2 cellular contexts compared by ENCODE assay signal in the genomic region with DNA sequence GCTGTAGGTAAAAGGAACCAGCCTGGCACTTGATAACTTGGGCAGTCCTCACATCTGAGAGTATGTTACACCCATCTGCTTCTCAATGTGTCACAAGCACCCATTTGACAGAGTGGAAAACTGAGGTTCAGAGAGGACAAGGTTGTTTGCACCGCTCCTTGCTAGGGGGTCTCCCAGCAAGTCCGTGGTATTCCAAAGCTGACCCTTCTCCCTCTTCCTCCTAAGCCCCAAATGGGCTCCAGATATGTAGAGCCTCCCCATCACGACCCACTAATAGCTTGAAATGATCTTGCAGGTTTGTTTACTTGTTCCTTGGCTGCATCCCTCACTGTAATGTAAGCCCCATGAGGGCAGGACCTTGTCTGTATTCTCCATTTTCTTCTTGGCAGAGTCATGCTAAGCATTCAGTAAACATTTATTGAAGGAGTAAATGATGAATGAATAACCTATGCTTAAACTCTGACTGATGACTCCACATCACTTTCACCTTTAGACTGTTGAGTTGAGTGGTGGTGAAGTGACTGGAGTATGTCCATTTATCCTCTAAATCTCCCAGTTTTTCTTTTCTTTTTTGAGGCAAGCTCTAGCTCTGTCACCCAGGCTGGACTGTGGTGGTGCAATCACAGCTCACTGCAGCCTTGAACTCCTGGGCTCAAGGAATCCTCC.
TF ChIP-seq lines count a peak whose summit lies in the region.

No MANE protein-coding gene starts in this region.

TF ChIP-seq in IMR-90, 13 proteins besides CTCF, POLR2A, EP300 and RAD21:
- no peak for TF ChIP-seq SMC3 (IDR thresholded peaks at IDR 0.05; ENCODE audit: low read depth, low read length)
- TF ChIP-seq BHLHE40 (IDR thresholded peaks at IDR 0.05; ENCODE audit: low read depth, low read length) = no peak
- TF ChIP-seq MXI1 (IDR thresholded peaks at IDR 0.05; ENCODE audit: borderline replicate concordance, low read depth, low read length) = no peak
- no peak for TF ChIP-seq CEBPB (IDR thresholded peaks at IDR 0.05; ENCODE audit: low read depth, low read length)
- TF ChIP-seq MAZ (IDR thresholded peaks at IDR 0.05; ENCODE audit: borderline replicate concordance, low read depth, low read length) = no peak
- TF ChIP-seq, protein P1, sequence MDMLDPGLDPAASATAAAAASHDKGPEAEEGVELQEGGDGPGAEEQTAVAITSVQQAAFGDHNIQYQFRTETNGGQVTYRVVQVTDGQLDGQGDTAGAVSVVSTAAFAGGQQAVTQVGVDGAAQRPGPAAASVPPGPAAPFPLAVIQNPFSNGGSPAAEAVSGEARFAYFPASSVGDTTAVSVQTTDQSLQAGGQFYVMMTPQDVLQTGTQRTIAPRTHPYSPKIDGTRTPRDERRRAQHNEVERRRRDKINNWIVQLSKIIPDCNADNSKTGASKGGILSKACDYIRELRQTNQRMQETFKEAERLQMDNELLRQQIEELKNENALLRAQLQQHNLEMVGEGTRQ (IDR thresholded peaks at IDR 0.05; ENCODE audit: low read depth, low read length) = no peak

TF ChIP-seq in HepG2, 621 proteins besides CTCF, POLR2A, EP300 and RAD21:
- TF ChIP-seq ZNF629 (CRISPR knock-in tag; conservative IDR thresholded peaks at IDR 0.05) (peak; percentile 97), CEBPG (CRISPR knock-in tag; IDR thresholded peaks at IDR 0.05) (0 out of 2 replicates have a peak, but pooled peaks have one; percentile 18), ZNF724P (CRISPR knock-in tag; IDR thresholded peaks at IDR 0.05; ENCODE audit: borderline replicate concordance) (no peak), HNF4A (CRISPR knock-in tag; IDR thresholded peaks at IDR 0.05) (0 out of 2 replicates have a peak, but pooled peaks have one; percentile 7), MEIS2 (CRISPR knock-in tag; IDR thresholded peaks at IDR 0.05) (no peak), ZMYM3 (CRISPR knock-in tag; IDR thresholded peaks at IDR 0.05) (peak; percentile 88), BRCA1 (CRISPR knock-in tag; IDR thresholded peaks at IDR 0.05) (no peak), ADNP (CRISPR knock-in tag; IDR thresholded peaks at IDR 0.05) (peak; percentile 36; the same call in 1 of the 2 replicates), HOXA5 (CRISPR knock-in tag; IDR thresholded peaks at IDR 0.05) (no peak)
- TF ChIP-seq, protein P2, sequence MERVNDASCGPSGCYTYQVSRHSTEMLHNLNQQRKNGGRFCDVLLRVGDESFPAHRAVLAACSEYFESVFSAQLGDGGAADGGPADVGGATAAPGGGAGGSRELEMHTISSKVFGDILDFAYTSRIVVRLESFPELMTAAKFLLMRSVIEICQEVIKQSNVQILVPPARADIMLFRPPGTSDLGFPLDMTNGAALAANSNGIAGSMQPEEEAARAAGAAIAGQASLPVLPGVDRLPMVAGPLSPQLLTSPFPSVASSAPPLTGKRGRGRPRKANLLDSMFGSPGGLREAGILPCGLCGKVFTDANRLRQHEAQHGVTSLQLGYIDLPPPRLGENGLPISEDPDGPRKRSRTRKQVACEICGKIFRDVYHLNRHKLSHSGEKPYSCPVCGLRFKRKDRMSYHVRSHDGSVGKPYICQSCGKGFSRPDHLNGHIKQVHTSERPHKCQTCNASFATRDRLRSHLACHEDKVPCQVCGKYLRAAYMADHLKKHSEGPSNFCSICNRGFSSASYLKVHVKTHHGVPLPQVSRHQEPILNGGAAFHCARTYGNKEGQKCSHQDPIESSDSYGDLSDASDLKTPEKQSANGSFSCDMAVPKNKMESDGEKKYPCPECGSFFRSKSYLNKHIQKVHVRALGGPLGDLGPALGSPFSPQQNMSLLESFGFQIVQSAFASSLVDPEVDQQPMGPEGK (CRISPR knock-in tag; IDR thresholded peaks at IDR 0.05) = 0 out of 2 replicates have a peak, but pooled peaks have one; percentile 7
- TF ChIP-seq, protein P3, sequence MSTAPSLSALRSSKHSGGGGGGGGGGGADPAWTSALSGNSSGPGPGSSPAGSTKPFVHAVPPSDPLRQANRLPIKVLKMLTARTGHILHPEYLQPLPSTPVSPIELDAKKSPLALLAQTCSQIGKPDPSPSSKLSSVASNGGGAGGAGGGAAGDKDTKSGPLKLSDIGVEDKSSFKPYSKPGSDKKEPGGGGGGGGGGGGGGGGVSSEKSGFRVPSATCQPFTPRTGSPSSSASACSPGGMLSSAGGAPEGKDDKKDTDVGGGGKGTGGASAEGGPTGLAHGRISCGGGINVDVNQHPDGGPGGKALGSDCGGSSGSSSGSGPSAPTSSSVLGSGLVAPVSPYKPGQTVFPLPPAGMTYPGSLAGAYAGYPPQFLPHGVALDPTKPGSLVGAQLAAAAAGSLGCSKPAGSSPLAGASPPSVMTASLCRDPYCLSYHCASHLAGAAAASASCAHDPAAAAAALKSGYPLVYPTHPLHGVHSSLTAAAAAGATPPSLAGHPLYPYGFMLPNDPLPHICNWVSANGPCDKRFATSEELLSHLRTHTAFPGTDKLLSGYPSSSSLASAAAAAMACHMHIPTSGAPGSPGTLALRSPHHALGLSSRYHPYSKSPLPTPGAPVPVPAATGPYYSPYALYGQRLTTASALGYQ (CRISPR knock-in tag; IDR thresholded peaks at IDR 0.05) = no peak
- TF ChIP-seq, protein P4, sequence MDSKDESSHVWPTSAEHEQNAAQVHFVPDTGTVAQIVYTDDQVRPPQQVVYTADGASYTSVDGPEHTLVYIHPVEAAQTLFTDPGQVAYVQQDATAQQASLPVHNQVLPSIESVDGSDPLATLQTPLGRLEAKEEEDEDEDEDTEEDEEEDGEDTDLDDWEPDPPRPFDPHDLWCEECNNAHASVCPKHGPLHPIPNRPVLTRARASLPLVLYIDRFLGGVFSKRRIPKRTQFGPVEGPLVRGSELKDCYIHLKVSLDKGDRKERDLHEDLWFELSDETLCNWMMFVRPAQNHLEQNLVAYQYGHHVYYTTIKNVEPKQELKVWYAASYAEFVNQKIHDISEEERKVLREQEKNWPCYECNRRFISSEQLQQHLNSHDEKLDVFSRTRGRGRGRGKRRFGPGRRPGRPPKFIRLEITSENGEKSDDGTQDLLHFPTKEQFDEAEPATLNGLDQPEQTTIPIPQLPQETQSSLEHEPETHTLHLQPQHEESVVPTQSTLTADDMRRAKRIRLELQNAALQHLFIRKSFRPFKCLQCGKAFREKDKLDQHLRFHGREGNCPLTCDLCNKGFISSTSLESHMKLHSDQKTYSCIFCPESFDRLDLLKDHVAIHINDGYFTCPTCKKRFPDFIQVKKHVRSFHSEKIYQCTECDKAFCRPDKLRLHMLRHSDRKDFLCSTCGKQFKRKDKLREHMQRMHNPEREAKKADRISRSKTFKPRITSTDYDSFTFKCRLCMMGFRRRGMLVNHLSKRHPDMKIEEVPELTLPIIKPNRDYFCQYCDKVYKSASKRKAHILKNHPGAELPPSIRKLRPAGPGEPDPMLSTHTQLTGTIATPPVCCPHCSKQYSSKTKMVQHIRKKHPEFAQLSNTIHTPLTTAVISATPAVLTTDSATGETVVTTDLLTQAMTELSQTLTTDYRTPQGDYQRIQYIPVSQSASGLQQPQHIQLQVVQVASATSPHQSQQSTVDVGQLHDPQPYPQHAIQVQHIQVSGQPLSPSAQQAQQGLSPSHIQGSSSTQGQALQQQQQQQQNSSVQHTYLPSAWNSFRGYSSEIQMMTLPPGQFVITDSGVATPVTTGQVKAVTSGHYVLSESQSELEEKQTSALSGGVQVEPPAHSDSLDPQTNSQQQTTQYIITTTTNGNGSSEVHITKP (CRISPR knock-in tag; IDR thresholded peaks at IDR 0.05; ENCODE audit: low read depth) = no peak
- TF ChIP-seq, protein P5, sequence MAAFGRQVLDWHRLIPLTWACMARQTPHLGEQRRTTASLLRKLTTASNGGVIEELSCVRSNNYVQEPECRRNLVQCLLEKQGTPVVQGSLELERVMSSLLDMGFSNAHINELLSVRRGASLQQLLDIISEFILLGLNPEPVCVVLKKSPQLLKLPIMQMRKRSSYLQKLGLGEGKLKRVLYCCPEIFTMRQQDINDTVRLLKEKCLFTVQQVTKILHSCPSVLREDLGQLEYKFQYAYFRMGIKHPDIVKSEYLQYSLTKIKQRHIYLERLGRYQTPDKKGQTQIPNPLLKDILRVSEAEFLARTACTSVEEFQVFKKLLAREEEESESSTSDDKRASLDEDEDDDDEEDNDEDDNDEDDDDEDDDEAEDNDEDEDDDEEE (CRISPR knock-in tag; IDR thresholded peaks at IDR 0.05) = 0 out of 2 replicates have a peak, but pooled peaks have one; percentile 29
- TF ChIP-seq, protein P6, sequence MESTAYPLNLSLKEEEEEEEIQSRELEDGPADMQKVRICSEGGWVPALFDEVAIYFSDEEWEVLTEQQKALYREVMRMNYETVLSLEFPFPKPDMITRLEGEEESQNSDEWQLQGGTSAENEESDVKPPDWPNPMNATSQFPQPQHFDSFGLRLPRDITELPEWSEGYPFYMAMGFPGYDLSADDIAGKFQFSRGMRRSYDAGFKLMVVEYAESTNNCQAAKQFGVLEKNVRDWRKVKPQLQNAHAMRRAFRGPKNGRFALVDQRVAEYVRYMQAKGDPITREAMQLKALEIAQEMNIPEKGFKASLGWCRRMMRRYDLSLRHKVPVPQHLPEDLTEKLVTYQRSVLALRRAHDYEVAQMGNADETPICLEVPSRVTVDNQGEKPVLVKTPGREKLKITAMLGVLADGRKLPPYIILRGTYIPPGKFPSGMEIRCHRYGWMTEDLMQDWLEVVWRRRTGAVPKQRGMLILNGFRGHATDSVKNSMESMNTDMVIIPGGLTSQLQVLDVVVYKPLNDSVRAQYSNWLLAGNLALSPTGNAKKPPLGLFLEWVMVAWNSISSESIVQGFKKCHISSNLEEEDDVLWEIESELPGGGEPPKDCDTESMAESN (CRISPR knock-in tag; conservative IDR thresholded peaks at IDR 0.05) = peak; percentile 87
